Comparison of ENCODE assay signal across 20 cellular contexts in the genomic region with DNA sequence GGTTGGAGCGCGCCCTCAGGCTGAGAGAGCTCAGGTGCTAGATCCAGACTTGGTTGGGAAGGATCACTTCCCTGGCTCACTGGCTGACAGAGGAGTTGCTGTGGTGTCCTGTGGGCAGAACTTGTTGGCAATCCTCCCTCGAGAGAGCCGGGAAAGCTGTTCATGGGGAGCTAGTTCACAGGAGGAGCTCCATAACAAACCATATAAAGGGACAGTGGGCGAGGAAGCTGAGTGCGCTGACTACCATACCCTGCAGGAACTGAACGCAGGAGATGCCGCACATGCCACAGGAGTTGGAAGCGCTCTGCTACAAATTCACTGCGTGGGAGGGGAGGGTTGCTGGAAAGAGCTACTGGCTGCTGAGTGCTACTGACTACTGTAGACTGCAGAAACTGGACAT.
"Had no signal": no experiment of that assay in that cellular context is flagged by ENCODE, and none has a peak within 500 bp of the region (broad histone marks: within the 10 kb centered on the region; RNA-seq: fewer than 3 reads in every experiment).

No MANE protein-coding gene starts in this region.

- H3K36me3 ChIP-seq: esophagus squamous epithelium, spleen, tibial nerve had no signal

- H3K4me3 Mint-ChIP-seq: activated CD8-positive, alpha-beta T cell treated with anti-CD3 and anti-CD28 coated beads for 36 hours; activated naive CD8-positive, alpha-beta T cell treated with anti-CD3 and anti-CD28 coated beads for 36 hours; activated T-cell treated with anti-CD3 and anti-CD28 coated beads, Interleukin-2, amount 50 U/mL, for 72 hours; brain; nephron progenitor cell; T-helper 17 cell had no signal

- H3K9me3 Mint-ChIP-seq: activated CD8-positive, alpha-beta T cell treated with anti-CD3 and anti-CD28 coated beads for 36 hours; activated naive CD8-positive, alpha-beta T cell treated with anti-CD3 and anti-CD28 coated beads for 36 hours; activated T-cell treated with anti-CD3 and anti-CD28 coated beads, Interleukin-2, amount 50 U/mL, for 72 hours; brain; nephron progenitor cell had no signal

- H3K27ac Mint-ChIP-seq: activated CD8-positive, alpha-beta T cell treated with anti-CD3 and anti-CD28 coated beads for 36 hours; activated naive CD8-positive, alpha-beta T cell treated with anti-CD3 and anti-CD28 coated beads for 36 hours; activated T-cell treated with anti-CD3 and anti-CD28 coated beads, Interleukin-2, amount 50 U/mL, for 72 hours; brain; nephron progenitor cell; T-helper 17 cell had no signal

- H3K4me1 ChIP-seq: esophagus squamous epithelium, tibial nerve had no signal

- H3K9me3 ChIP-seq: esophagus squamous epithelium, spleen, tibial nerve had no signal

- H3K4me1 Mint-ChIP-seq: activated naive CD8-positive, alpha-beta T cell treated with anti-CD3 and anti-CD28 coated beads for 36 hours had no signal

- H3K27me3 ChIP-seq: esophagus squamous epithelium, spleen, tibial nerve had no signal

- H3K27me3 Mint-ChIP-seq: activated CD8-positive, alpha-beta T cell treated with anti-CD3 and anti-CD28 coated beads for 36 hours; brain had no signal

- H3K4me3 ChIP-seq: esophagus squamous epithelium, spleen, tibial nerve had no signal

- H3K27ac ChIP-seq: esophagus squamous epithelium, spleen, tibial nerve had no signal

- DNase-seq: activated CD4-positive, alpha-beta T cell treated with anti-CD3 and anti-CD28 coated beads for 48 hours; activated CD8-positive, alpha-beta memory T cell treated with anti-CD3 and anti-CD28 coated beads, Interleukin-2, amount 50 U/mL, for 4 hours; activated CD8-positive, alpha-beta T cell treated with anti-CD3 and anti-CD28 coated beads for 36 hours; activated gamma-delta T cell treated with Interleukin-2 at 50 U/mL for 16 hours; activated naive CD8-positive, alpha-beta T cell treated with anti-CD3 and anti-CD28 coated beads for 36 hours; activated T-cell treated with anti-CD3 and anti-CD28 coated beads, Interleukin-2, amount 50 U/mL, for 72 hours; central memory CD4-positive, alpha-beta T cell; cortex of kidney; effector CD8-positive, alpha-beta T cell; esophagus squamous epithelium; kidney glomerular epithelial cell; left ventricle myocardium superior; mesenchymal stem cell; nephron progenitor cell; spleen; stimulated activated CD4-positive, alpha-beta T cell treated with anti-CD3 and anti-CD28 coated beads, Interleukin-1b, Interleukin-23, amount 100 ng/mL, for 48 hours; T-helper 17 cell had no signal

- ATAC-seq: activated CD8-positive, alpha-beta T cell treated with anti-CD3 and anti-CD28 coated beads for 36 hours; activated T-cell treated with anti-CD3 and anti-CD28 coated beads, Interleukin-2, amount 50 U/mL, for 72 hours; left ventricle myocardium superior; sciatic nerve; T-helper 17 cell had no signal

- H3K36me3 Mint-ChIP-seq: activated naive CD8-positive, alpha-beta T cell treated with anti-CD3 and anti-CD28 coated beads for 36 hours; brain had no signal
